8 cellular contexts compared by ENCODE assay signal in the genomic region with DNA sequence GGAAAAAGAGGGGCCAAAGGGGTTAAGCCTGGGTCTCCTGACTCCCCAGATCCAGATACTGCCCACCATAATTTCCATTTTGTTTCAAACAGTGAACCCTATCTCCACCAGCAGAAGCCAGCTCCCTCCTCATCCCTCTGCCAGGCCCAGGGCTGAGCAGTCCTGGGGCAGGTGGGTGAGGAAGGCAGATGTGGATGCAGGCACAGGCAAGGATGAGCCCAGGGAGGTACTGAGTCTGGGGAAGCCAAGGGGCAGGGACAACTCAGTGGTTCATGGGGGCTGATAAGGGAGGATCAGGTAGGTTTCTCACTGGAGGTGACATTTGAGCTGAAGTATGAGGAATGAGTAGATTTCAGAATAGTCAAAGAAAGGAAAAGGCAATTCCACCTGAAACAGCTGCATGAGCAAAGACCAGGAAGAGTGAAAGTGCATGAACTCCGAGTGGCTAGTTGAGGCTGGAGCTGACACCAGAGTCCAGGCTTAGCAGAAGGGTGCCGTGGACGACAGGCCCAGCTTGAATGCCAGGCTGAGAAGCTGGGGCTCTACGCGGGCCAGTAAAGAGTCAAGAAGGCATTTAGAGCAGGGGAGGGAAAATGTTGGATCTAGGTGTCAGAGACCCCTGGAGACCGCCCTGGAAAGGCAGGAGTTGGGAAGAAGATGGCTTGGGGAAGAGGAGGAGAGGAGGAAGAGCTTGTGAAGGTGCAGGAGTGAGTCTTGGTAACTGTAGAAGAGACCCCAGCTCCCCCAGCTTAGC. TPM values are rescaled to one million over a fixed set of nuclear protein-coding genes. Genes with fewer than 3 reads are reported as not detected.
DNase-seq lines count a peak whose midpoint lies in the region; ATAC-seq and TF ChIP-seq lines count a peak whose summit lies in the region.

No MANE protein-coding gene starts in this region.

- H3K9me3 ChIP-seq in AG04450 (ENCODE audit: control insufficient read depth, insufficient read depth, low read length) = no peaks in the 10 kb centered on the region; the same call in 1 of the 2 replicates
- H3K9me3 ChIP-seq in muscle layer of colon (ENCODE audit: low read length) = no peaks in the 10 kb centered on the region

- ATAC-seq in GM21825 (IDR thresholded peaks at IDR 0.05; ENCODE audit: unreplicated experiment) (no peak), GM19351 (IDR thresholded peaks at IDR 0.05; ENCODE audit: unreplicated experiment) (no peak), left colon (no peak), HG02571 (IDR thresholded peaks at IDR 0.05; ENCODE audit: unreplicated experiment) (no peak)

- H3K36me3 ChIP-seq in muscle layer of colon (ENCODE audit: insufficient read depth, low read length) = peaks cover 10% of the 10 kb centered on the region

- POLR2A ChIA-PET in AG04450 (lab: Yijun Ruan, JAX) = interaction anchor here (0.6 to 1.3 kb wide), 9 partner anchors 9 to 37 kb away, joined by 3 to 11 read pairs (median 6); partner anchors contain the start of gene GSK3A

- DNase-seq in AG04450 (ENCODE audit: low read depth, low spot score) = no peak
- no peak for DNase-seq in HL-60 (ENCODE audit: low read depth in 1 of 2, low spot score in 1 of 2)
- peak in 4 of 61 donors; percentile 6 to 61 (median 46) for DNase-seq in caudate nucleus (lab: John Stamatoyannopoulos, UW)
- no peak for DNase-seq in left colon

- peaks cover 65% of the 10 kb centered on the region for H3K4me1 ChIP-seq in muscle layer of colon (ENCODE audit: insufficient read depth, low read length)

- H3K4me3 ChIP-seq in AG04450 (ENCODE audit: low read depth, low read length) = peak overlapping the region; percentile 75
- H3K4me3 ChIP-seq in HL-60 (replicated peaks; ENCODE audit: insufficient read depth, low read length) = peak overlapping the region; percentile 72
- H3K4me3 ChIP-seq in muscle layer of colon (ENCODE audit: low read depth in 1 of 2, low read length in 2 of 2) = peak overlapping the region; percentile 74 to 90

- peak overlapping the region; percentile 66 for H3K9ac ChIP-seq in muscle layer of colon (ENCODE audit: low read length)

- TF ChIP-seq CTCF in AG04450 (IDR thresholded peaks at IDR 0.05; ENCODE audit: low read depth, low read length) (no peak), HL-60 (IDR thresholded peaks at IDR 0.05; ENCODE audit: insufficient read depth, low read length) (no peak)

- H3K27ac ChIP-seq in AG04450 (ENCODE audit: low read depth, low read length) (no peak overlapping the region), HL-60 (replicated peaks) (peak overlapping the region; percentile 71), caudate nucleus (ENCODE audit: low read depth, low read length) (peak overlapping the region; percentile 99), muscle layer of colon (ENCODE audit: low read depth, low read length) (peak overlapping the region; percentile 95)

- CTCF ChIA-PET in AG04450 (lab: Charles Lee) = interaction anchor here (0.5 to 5.1 kb wide), 23 partner anchors 8 to 176 kb away, joined by 3 to 118 read pairs (median 4); partner anchors contain the start of genes ERF, GSK3A and POU2F2

- H3K27me3 ChIP-seq in AG04450 (ENCODE audit: control insufficient read depth, insufficient read depth, low read length) (no peaks in the 10 kb centered on the region), HL-60 (ENCODE audit: insufficient read depth, poor library complexity, severe bottlenecking) (no peaks in the 10 kb centered on the region), muscle layer of colon (ENCODE audit: control insufficient read depth in 1 of 2, insufficient read depth in 2 of 2, low read length in 2 of 2) (no peaks in the 10 kb centered on the region)

- intact Hi-C loops in left colon (cut with DNase I, micrococcal nuclease) = no loop called here

RNA-seq across cellular contexts. Expression of gene CIC, which starts 10.3 kb away (rescaled TPM):
- 2.9 and 4.2 TPM in 2 replicates for polyA plus RNA-seq in AG04450 (2011; rRNA removed)
- polyA minus RNA-seq in AG04450 (2011; rRNA and poly(A)+ RNA removed) = 5.1 and 6.2 TPM in 2 replicates
- 10 to 100 TPM; 43.0 to 47.9 TPM for total RNA-seq in left colon

RNA-seq across cellular contexts. Expression of gene PRR19, which starts 22.6 kb away (rescaled TPM):
- 0.40 and 0.92 TPM in 2 replicates for polyA plus RNA-seq in AG04450 (2011; rRNA removed)
- 0.43 and 0.74 TPM in 2 replicates for polyA minus RNA-seq in AG04450 (2011; rRNA and poly(A)+ RNA removed)
- under 1 TPM; 0.49 to 0.50 TPM for total RNA-seq in left colon

RNA-seq across cellular contexts. Expression of gene PAFAH1B3, which starts 23.1 kb away (rescaled TPM):
- polyA plus RNA-seq in AG04450 (2011; rRNA removed) = 34.7 and 38.0 TPM in 2 replicates
- polyA minus RNA-seq in AG04450 (2011; rRNA and poly(A)+ RNA removed) = 67.8 and 83.0 TPM in 2 replicates
- total RNA-seq in left colon = 10 to 100 TPM; 25.9 to 40.5 TPM

RNA-seq across cellular contexts. Expression of gene ERF, which starts 24.4 kb away (rescaled TPM):
- 29.4 and 31.1 TPM in 2 replicates for polyA plus RNA-seq in AG04450 (2011; rRNA removed)
- polyA minus RNA-seq in AG04450 (2011; rRNA and poly(A)+ RNA removed) = 45.7 and 49.3 TPM in 2 replicates
- total RNA-seq in left colon = 10 to 100 TPM; 40.8 to 50.1 TPM

RNA-seq across cellular contexts. Expression of gene TMEM145, which starts 33.8 kb away (rescaled TPM):
- polyA plus RNA-seq in AG04450 (2011; rRNA removed) = not detected in 2 replicates
- polyA minus RNA-seq in AG04450 (2011; rRNA and poly(A)+ RNA removed) = not detected in 2 replicates
- under 1 TPM; 0.21 to 0.25 TPM for total RNA-seq in left colon
